20 cellular contexts compared by ENCODE assay signal in the genomic region with DNA sequence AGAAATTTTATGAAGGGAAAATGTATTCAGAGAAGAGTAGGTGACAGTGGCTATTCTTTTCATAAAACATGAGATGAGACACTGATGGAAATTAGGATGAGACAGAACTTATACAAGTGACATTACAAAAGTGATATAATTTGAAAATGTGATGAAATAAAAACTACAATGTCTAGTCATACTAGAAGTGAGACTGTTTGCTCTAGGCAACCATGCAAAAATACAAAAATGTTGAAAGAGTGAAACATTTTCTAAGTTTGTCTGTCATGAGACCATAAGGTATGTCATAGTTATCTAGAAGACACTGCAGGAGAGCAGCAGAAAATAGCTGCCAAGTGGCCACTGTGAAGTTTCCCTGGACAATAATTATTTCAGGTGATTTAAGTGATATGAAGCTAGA.
DNase-seq lines count a peak whose midpoint lies in the region; ATAC-seq, FAIRE-seq and TF ChIP-seq lines count a peak whose summit lies in the region.
"Had no signal": no experiment of that assay in that cellular context is flagged by ENCODE, and none has a peak within 500 bp of the region (broad histone marks: within the 10 kb centered on the region; RNA-seq: fewer than 3 reads in every experiment).

No MANE protein-coding gene starts in this region.

- H3K27ac Mint-ChIP-seq in GM23338, result no peak overlapping the region
- H3K27ac Mint-ChIP-seq: CD8-positive, alpha-beta T cell; stimulated activated effector memory CD8-positive, alpha-beta T cell treated with anti-CD3 and anti-CD28 coated beads, Interleukin-12 subunit alpha, Interleukin-12 subunit beta, amount 100 ng/mL, for 72 hours had no signal

- no peak for FAIRE-seq in HTR-8/SVneo (lab: Jason Lieb, UNC)

- DNase-seq in GM23338 (ENCODE audit: low spot score) (no peak), SW480 (ENCODE audit: low spot score) (no peak), NCI-H1436 (lab: John Stamatoyannopoulos, UW) (no peak), HTR-8/SVneo (ENCODE audit: insufficient read length, low spot score) (no peak)
- DNase-seq: activated CD4-positive, alpha-beta T cell treated with anti-CD3 and anti-CD28 coated beads, Interleukin-2, amount 50 U/mL, for 48 hours; CD8-positive, alpha-beta T cell; EL; GM23248; KBM-7; left ventricle myocardium inferior; NCI-H1105; NCI-H446 treated with DMSO at 0.1 percent for 48 hours; ovary; transverse colon had no signal

- H3F3A ChIP-seq in GM23338 (replicated peaks; ENCODE audit: low read depth), result no peaks in the 10 kb centered on the region

- no peak overlapping the region for H3K4me2 ChIP-seq in GM23338

- ATAC-seq in GM18499 (IDR thresholded peaks at IDR 0.05; ENCODE audit: insufficient read depth, unreplicated experiment) (peak; percentile 47), GM19468 (IDR thresholded peaks at IDR 0.05; ENCODE audit: extremely low read depth, unreplicated experiment) (peak; percentile 16), HG02642 (IDR thresholded peaks at IDR 0.05; ENCODE audit: poor library complexity, unreplicated experiment) (peak; percentile 48), HG03196 (IDR thresholded peaks at IDR 0.05; ENCODE audit: unreplicated experiment) (peak; percentile 42), GM23338 (no peak)
- ATAC-seq: CD8-positive, alpha-beta T cell; SK-N-SH treated with all-trans-retinoic acid at 6 μM for 48 hours; stimulated activated effector memory CD8-positive, alpha-beta T cell treated with anti-CD3 and anti-CD28 coated beads, Interleukin-12 subunit alpha, Interleukin-12 subunit beta, amount 100 ng/mL, for 72 hours had no signal

- no peaks in the 10 kb centered on the region for H3K9me3 Mint-ChIP-seq in GM23338

- H3K27ac ChIP-seq in GM23338 (ENCODE audit: low read depth), result no peak overlapping the region
- H3K27ac ChIP-seq: GM23248, left ventricle myocardium inferior, ovary, transverse colon had no signal

- no peaks in the 10 kb centered on the region for H3K27me3 Mint-ChIP-seq in GM23338 (ENCODE audit: insufficient read depth, low read depth, poor library complexity)

- H3K36me3 ChIP-seq in GM23338 (ENCODE audit: insufficient read depth), result no peaks in the 10 kb centered on the region
- H3K36me3 ChIP-seq: left ventricle myocardium inferior, ovary, transverse colon had no signal

- no peak overlapping the region for H3K4me3 ChIP-seq in GM23338
- H3K4me3 ChIP-seq: GM23248, left ventricle myocardium inferior, ovary, transverse colon had no signal

- H3K36me3 Mint-ChIP-seq in GM23338 (ENCODE audit: low read depth), result no peaks in the 10 kb centered on the region
- H3K36me3 Mint-ChIP-seq: CD8-positive, alpha-beta T cell; stimulated activated effector memory CD8-positive, alpha-beta T cell treated with anti-CD3 and anti-CD28 coated beads, Interleukin-12 subunit alpha, Interleukin-12 subunit beta, amount 100 ng/mL, for 72 hours had no signal

- no peaks in the 10 kb centered on the region for H3K27me3 ChIP-seq in GM23338 (ENCODE audit: insufficient read depth)
- H3K27me3 ChIP-seq: ovary, transverse colon had no signal

- H3K4me1 ChIP-seq in GM23338 (ENCODE audit: insufficient read depth), result peaks cover 4% of the 10 kb centered on the region; the same call in 1 of the 2 replicates
- H3K4me1 ChIP-seq: left ventricle myocardium inferior, transverse colon had no signal

- peaks cover 9% of the 10 kb centered on the region; the same call in 2 of the 3 replicates for H3K4me1 Mint-ChIP-seq in GM23338
- H3K4me1 Mint-ChIP-seq: stimulated activated effector memory CD8-positive, alpha-beta T cell treated with anti-CD3 and anti-CD28 coated beads, Interleukin-12 subunit alpha, Interleukin-12 subunit beta, amount 100 ng/mL, for 72 hours had no signal

- no peaks in the 10 kb centered on the region for H3K9me2 ChIP-seq in GM23338 (ENCODE audit: insufficient read depth)

- H4K20me1 ChIP-seq in GM23338 (replicated peaks; ENCODE audit: insufficient read depth), result no peaks in the 10 kb centered on the region

- no peak overlapping the region for H3K4me3 Mint-ChIP-seq in GM23338
- H3K4me3 Mint-ChIP-seq: CD8-positive, alpha-beta T cell; stimulated activated effector memory CD8-positive, alpha-beta T cell treated with anti-CD3 and anti-CD28 coated beads, Interleukin-12 subunit alpha, Interleukin-12 subunit beta, amount 100 ng/mL, for 72 hours had no signal

- no peak for TF ChIP-seq CTCF in GM23338 (conservative IDR thresholded peaks at IDR 0.05; ENCODE audit: low read depth in 2 of 2)

- no peaks in the 10 kb centered on the region for H3K79me2 ChIP-seq in GM23338 (replicated peaks; ENCODE audit: insufficient read depth)

- no peak overlapping the region for H2AFZ ChIP-seq in GM23338
- H2AFZ ChIP-seq: GM23248 had no signal

TF ChIP-seq in GM23338, 12 proteins besides CTCF, POLR2A, EP300 and RAD21 (continues in another document):
- TF ChIP-seq JUNB (IDR thresholded peaks at IDR 0.05; ENCODE audit: unreplicated experiment) (no peak), NANOG (IDR thresholded peaks at IDR 0.05; ENCODE audit: borderline replicate concordance) (no peak), CREB1 (CRISPR knock-in tag; IDR thresholded peaks at IDR 0.05; ENCODE audit: low read depth) (no peak), POLR2AphosphoS5 (IDR thresholded peaks at IDR 0.05; ENCODE audit: low read depth) (no peak), STAT1 (IDR thresholded peaks at IDR 0.05; ENCODE audit: unreplicated experiment) (no peak), EZH2 (IDR thresholded peaks at IDR 0.05; ENCODE audit: low read depth, unreplicated experiment) (no peak), ZNF114 (CRISPR knock-in tag; IDR thresholded peaks at IDR 0.05) (no peak), EZH2phosphoT487 (IDR thresholded peaks at IDR 0.05; ENCODE audit: unreplicated experiment) (no peak)
- TF ChIP-seq, protein P1, sequence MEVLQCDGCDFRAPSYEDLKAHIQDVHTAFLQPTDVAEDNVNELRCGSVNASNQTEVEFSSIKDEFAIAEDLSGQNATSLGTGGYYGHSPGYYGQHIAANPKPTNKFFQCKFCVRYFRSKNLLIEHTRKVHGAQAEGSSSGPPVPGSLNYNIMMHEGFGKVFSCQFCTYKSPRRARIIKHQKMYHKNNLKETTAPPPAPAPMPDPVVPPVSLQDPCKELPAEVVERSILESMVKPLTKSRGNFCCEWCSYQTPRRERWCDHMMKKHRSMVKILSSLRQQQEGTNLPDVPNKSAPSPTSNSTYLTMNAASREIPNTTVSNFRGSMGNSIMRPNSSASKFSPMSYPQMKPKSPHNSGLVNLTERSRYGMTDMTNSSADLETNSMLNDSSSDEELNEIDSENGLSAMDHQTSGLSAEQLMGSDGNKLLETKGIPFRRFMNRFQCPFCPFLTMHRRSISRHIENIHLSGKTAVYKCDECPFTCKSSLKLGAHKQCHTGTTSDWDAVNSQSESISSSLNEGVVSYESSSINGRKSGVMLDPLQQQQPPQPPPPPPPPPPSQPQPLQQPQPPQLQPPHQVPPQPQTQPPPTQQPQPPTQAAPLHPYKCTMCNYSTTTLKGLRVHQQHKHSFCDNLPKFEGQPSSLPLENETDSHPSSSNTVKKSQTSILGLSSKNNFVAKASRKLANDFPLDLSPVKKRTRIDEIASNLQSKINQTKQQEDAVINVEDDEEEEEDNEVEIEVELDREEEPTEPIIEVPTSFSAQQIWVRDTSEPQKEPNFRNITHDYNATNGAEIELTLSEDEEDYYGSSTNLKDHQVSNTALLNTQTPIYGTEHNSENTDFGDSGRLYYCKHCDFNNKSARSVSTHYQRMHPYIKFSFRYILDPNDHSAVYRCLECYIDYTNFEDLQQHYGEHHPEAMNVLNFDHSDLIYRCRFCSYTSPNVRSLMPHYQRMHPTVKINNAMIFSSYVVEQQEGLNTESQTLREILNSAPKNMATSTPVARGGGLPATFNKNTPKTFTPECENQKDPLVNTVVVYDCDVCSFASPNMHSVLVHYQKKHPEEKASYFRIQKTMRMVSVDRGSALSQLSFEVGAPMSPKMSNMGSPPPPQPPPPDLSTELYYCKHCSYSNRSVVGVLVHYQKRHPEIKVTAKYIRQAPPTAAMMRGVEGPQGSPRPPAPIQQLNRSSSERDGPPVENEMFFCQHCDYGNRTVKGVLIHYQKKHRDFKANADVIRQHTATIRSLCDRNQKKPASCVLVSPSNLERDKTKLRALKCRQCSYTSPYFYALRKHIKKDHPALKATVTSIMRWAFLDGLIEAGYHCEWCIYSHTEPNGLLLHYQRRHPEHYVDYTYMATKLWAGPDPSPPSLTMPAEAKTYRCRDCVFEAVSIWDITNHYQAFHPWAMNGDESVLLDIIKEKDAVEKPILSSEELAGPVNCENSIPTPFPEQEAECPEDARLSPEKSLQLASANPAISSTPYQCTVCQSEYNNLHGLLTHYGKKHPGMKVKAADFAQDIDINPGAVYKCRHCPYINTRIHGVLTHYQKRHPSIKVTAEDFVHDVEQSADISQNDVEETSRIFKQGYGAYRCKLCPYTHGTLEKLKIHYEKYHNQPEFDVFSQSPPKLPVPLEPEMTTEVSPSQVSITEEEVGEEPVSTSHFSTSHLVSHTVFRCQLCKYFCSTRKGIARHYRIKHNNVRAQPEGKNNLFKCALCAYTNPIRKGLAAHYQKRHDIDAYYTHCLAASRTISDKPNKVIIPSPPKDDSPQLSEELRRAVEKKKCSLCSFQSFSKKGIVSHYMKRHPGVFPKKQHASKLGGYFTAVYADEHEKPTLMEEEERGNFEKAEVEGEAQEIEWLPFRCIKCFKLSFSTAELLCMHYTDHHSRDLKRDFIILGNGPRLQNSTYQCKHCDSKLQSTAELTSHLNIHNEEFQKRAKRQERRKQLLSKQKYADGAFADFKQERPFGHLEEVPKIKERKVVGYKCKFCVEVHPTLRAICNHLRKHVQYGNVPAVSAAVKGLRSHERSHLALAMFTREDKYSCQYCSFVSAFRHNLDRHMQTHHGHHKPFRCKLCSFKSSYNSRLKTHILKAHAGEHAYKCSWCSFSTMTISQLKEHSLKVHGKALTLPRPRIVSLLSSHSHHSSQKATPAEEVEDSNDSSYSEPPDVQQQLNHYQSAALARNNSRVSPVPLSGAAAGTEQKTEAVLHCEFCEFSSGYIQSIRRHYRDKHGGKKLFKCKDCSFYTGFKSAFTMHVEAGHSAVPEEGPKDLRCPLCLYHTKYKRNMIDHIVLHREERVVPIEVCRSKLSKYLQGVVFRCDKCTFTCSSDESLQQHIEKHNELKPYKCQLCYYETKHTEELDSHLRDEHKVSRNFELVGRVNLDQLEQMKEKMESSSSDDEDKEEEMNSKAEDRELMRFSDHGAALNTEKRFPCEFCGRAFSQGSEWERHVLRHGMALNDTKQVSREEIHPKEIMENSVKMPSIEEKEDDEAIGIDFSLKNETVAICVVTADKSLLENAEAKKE (CRISPR knock-in tag; IDR thresholded peaks at IDR 0.05), result no peak
- TF ChIP-seq, protein P2, sequence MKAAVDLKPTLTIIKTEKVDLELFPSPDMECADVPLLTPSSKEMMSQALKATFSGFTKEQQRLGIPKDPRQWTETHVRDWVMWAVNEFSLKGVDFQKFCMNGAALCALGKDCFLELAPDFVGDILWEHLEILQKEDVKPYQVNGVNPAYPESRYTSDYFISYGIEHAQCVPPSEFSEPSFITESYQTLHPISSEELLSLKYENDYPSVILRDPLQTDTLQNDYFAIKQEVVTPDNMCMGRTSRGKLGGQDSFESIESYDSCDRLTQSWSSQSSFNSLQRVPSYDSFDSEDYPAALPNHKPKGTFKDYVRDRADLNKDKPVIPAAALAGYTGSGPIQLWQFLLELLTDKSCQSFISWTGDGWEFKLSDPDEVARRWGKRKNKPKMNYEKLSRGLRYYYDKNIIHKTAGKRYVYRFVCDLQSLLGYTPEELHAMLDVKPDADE (IDR thresholded peaks at IDR 0.05), result no peak
